ENCODE assay signal across 7 cellular contexts in genomic region chr1:2392071-2392442, GRCh38. TPM values are rescaled to one million over a fixed set of nuclear protein-coding genes. Genes with fewer than 3 reads are reported as not detected.
DNase-seq lines count a peak whose midpoint lies in the region; ATAC-seq and TF ChIP-seq lines count a peak whose summit lies in the region.

No MANE protein-coding gene starts in this region.

- H3K27me3 ChIP-seq in Peyer's patch (no peaks in the 10 kb centered on the region), sigmoid colon (no peaks in the 10 kb centered on the region)

- WGBS in sigmoid colon, 2 donors = 1% methylated on average over 37 of the region's 37 CpGs

- TF ChIP-seq CTCF in Peyer's patch (IDR thresholded peaks at IDR 0.05) (no peak), fibroblast of mammary gland (conservative IDR thresholded peaks at IDR 0.05; ENCODE audit: control insufficient read depth, insufficient read depth, low read depth, low read length) (no peak), sigmoid colon (IDR thresholded peaks at IDR 0.05) (no peak)

- peak overlapping the region; percentile 84 to 98 (median 91) for H3K4me3 ChIP-seq in Peyer's patch
- H3K4me3 ChIP-seq in fibroblast of mammary gland (ENCODE audit: control insufficient read depth, low read depth, low read length) = peak overlapping the region; percentile 74
- peak overlapping the region; percentile 57 to 100 (median 85) for H3K4me3 ChIP-seq in sigmoid colon

- H3K36me3 ChIP-seq in Peyer's patch (peaks cover 0 to 28% (median 0%) of the 10 kb centered on the region in 3 donors), sigmoid colon (peaks cover 7 to 44% (median 11%) of the 10 kb centered on the region in 4 donors)

- peak; percentile 1 for ATAC-seq in GM19455 (IDR thresholded peaks at IDR 0.05; ENCODE audit: unreplicated experiment)
- ATAC-seq in HG03139 (IDR thresholded peaks at IDR 0.05; ENCODE audit: unreplicated experiment) = no peak

- no peaks in the 10 kb centered on the region for H3K9me3 ChIP-seq in Peyer's patch
- H3K9me3 ChIP-seq in sigmoid colon = no peaks in the 10 kb centered on the region

- intact Hi-C loops in sigmoid colon (cut with DNase I) = loop anchor here (5.0 kb wide), 2 partner anchors 200 to 260 kb away; partner anchors contain the start of gene FAAP20

- H3K4me1 ChIP-seq in Peyer's patch (peaks cover 0 to 41% (median 17%) of the 10 kb centered on the region in 4 donors), sigmoid colon (peaks cover 0 to 45% (median 40%) of the 10 kb centered on the region in 4 donors)

- H3K27ac ChIP-seq in Peyer's patch = peak overlapping the region; percentile 84 to 96 (median 90)
- H3K27ac ChIP-seq in sigmoid colon = peak overlapping the region; percentile 83 to 96 (median 92)

- no peak for TF ChIP-seq POLR2A in Peyer's patch (IDR thresholded peaks at IDR 0.05)
- TF ChIP-seq POLR2A in sigmoid colon (IDR thresholded peaks at IDR 0.05) = no peak

- TF ChIP-seq EP300 in sigmoid colon (IDR thresholded peaks at IDR 0.05) = no peak

- DNase-seq in Peyer's patch (no peak), fibroblast of mammary gland (ENCODE audit: low read depth) (no peak), sigmoid colon (no peak), DMS153 treated with DMSO at 0.1 percent for 48 hours (lab: John Stamatoyannopoulos, UW; ENCODE audit: unreplicated experiment) (no peak), NCI-H146 (lab: John Stamatoyannopoulos, UW) (no peak)

RNA-seq across cellular contexts. Expression of gene RER1, which starts 0.4 kb away (rescaled TPM):
- total RNA-seq in Peyer's patch (100 to 1,000 TPM in 3 of 4 donors, 10 to 100 TPM in 1; 42.9 to 141 (median 120) TPM), sigmoid colon (10 to 100 TPM; 49.0 to 56.2 (median 50.7) TPM)
- polyA plus RNA-seq in sigmoid colon = 100 to 1,000 TPM in 1 of 3 donors, 10 to 100 TPM in 2; 40.8 to 113 (median 52.2) TPM

RNA-seq across cellular contexts. Expression of gene MORN1, which starts 0.7 kb away (rescaled TPM):
- total RNA-seq in Peyer's patch (10 to 100 TPM in 3 of 4 donors, 1 to 10 TPM in 1; 4.9 to 21.5 (median 15.9) TPM), sigmoid colon (1 to 10 TPM; 6.2 to 9.1 (median 6.7) TPM)
- 1 to 10 TPM; 2.4 to 9.1 (median 2.5) TPM for polyA plus RNA-seq in sigmoid colon

RNA-seq across cellular contexts. Expression of gene PEX10, which starts 20.3 kb away (rescaled TPM):
- total RNA-seq in Peyer's patch = 10 to 100 TPM; 16.9 to 29.6 (median 19.9) TPM
- total RNA-seq in sigmoid colon = 10 to 100 TPM; 12.8 to 17.0 (median 15.0) TPM
- polyA plus RNA-seq in sigmoid colon = 10 to 100 TPM in 2 of 3 donors, 1 to 10 TPM in 1; 9.9 to 21.9 (median 12.6) TPM
